In genomic region chr1:26434161-26434752, GRCh38 we compare ENCODE assay signal across 23 cellular contexts. TPM values are rescaled to one million over a fixed set of nuclear protein-coding genes. Genes with fewer than 3 reads are reported as not detected.
DNase-seq lines count a peak whose midpoint lies in the region; ATAC-seq and FAIRE-seq lines count a peak whose summit lies in the region.
"Had no signal": no experiment of that assay in that cellular context is flagged by ENCODE, and none has a peak within 500 bp of the region (broad histone marks: within the 10 kb centered on the region; RNA-seq: fewer than 3 reads in every experiment).

No MANE protein-coding gene starts in this region.

- ATAC-seq in effector memory CD8-positive, alpha-beta T cell (replicated peaks): no peak

- no peak for FAIRE-seq in RCC 7860 (lab: Jason Lieb, UNC)

- no peaks in the 10 kb centered on the region for H3K9me3 Mint-ChIP-seq in activated naive CD8-positive, alpha-beta T cell treated with anti-CD3 and anti-CD28 coated beads for 36 hours
- H3K9me3 Mint-ChIP-seq in effector memory CD8-positive, alpha-beta T cell: no peaks in the 10 kb centered on the region
- H3K9me3 Mint-ChIP-seq: immature natural killer cell, neural crest cell had no signal

- peaks cover 38 to 60% (median 55%) of the 10 kb centered on the region in 11 experiments for H3K36me3 ChIP-seq in BLaER1 treated with 17β-estradiol and CSF1 and Interleukin-3, amounts not matched to agents 10 nM and 100 nM
- H3K36me3 ChIP-seq: BE2C had no signal

- peaks cover 25 to 40% (median 33%) of the 10 kb centered on the region in 10 experiments for H3K4me1 ChIP-seq in BLaER1 treated with 17β-estradiol and CSF1 and Interleukin-3, amounts not matched to agents 10 nM and 100 nM
- H3K4me1 ChIP-seq: BE2C had no signal

- 0 out of 22 replicates have a peak, but pooled peaks cover 0 to 3% (median 0%) of the 10 kb centered on the region in 11 experiments for H3K9me3 ChIP-seq in BLaER1 treated with 17β-estradiol and CSF1 and Interleukin-3, amounts not matched to agents 10 nM and 100 nM (replicated peaks in 1 of 11)
- H3K9me3 ChIP-seq: BE2C had no signal

- H3K36me3 Mint-ChIP-seq in activated naive CD8-positive, alpha-beta T cell treated with anti-CD3 and anti-CD28 coated beads for 36 hours: peaks cover 18% of the 10 kb centered on the region
- H3K36me3 Mint-ChIP-seq in effector memory CD8-positive, alpha-beta T cell (ENCODE audit: insufficient read depth): peaks cover 38% of the 10 kb centered on the region

- in situ Hi-C loops in G401 (cut with HindIII; ENCODE audit: low sequenced_read_pairs): no loop called here

- peak overlapping the region; percentile 78 to 98 (median 95); a peak in 21 of 22 replicates for H3K4me2 ChIP-seq in BLaER1 treated with 17β-estradiol and CSF1 and Interleukin-3, amounts not matched to agents 10 nM and 100 nM
- H3K4me2 ChIP-seq: PC-9 had no signal

- H3K27ac Mint-ChIP-seq in activated naive CD8-positive, alpha-beta T cell treated with anti-CD3 and anti-CD28 coated beads for 36 hours: no peak overlapping the region
- no peak overlapping the region for H3K27ac Mint-ChIP-seq in effector memory CD8-positive, alpha-beta T cell
- H3K27ac Mint-ChIP-seq: immature natural killer cell had no signal

- H4K20me1 ChIP-seq in BLaER1 treated with 17β-estradiol and CSF1 and Interleukin-3, amounts not matched to agents 10 nM and 100 nM: peaks cover 0 to 16% (median 0%) of the 10 kb centered on the region in 11 experiments; a peak in 4 of 22 replicates

- H3K4me3 ChIP-seq in BLaER1 treated with 17β-estradiol and CSF1 and Interleukin-3, amounts not matched to agents 10 nM and 100 nM: peak overlapping the region in 3 of 10 experiments; percentile 68 to 74 (median 73); a peak in 2 of 20 replicates
- H3K4me3 ChIP-seq: PC-9 had no signal

- DNase-seq in G401 (ENCODE audit: low spot score): peak; percentile 84
- DNase-seq in activated naive CD8-positive, alpha-beta T cell treated with anti-CD3 and anti-CD28 coated beads for 36 hours: no peak
- DNase-seq in kidney glomerular epithelial cell (lab: John Stamatoyannopoulos, UW): peak; percentile 8
- no peak for DNase-seq in RCC 7860 (ENCODE audit: low spot score)
- no peak for DNase-seq in cortex of kidney (lab: John Stamatoyannopoulos, UW)
- DNase-seq in effector memory CD8-positive, alpha-beta T cell: no peak
- DNase-seq in NCI-H1930 (lab: John Stamatoyannopoulos, UW): no peak
- DNase-seq: activated naive CD4-positive, alpha-beta T cell treated with anti-CD3 and anti-CD28 coated beads, Interleukin-2, amount 50 U/mL, for 16 hours; BE2C; central memory CD4-positive, alpha-beta T cell; DMS53; GOT3; immature natural killer cell; NCI-H2029; NCI-H524 treated with DMSO at 0.1 percent for 48 hours; PC-9; retina had no signal

- peak overlapping the region in 2 of 11 experiments; percentile 78 to 83; a peak in 1 of 22 replicates for H3K9ac ChIP-seq in BLaER1 treated with 17β-estradiol and CSF1 and Interleukin-3, amounts not matched to agents 10 nM and 100 nM

- H3K4me3 Mint-ChIP-seq in activated naive CD8-positive, alpha-beta T cell treated with anti-CD3 and anti-CD28 coated beads for 36 hours: peak overlapping the region; percentile 49
- no peak overlapping the region for H3K4me3 Mint-ChIP-seq in effector memory CD8-positive, alpha-beta T cell
- H3K4me3 Mint-ChIP-seq: immature natural killer cell, neural crest cell had no signal

- H3K4me1 Mint-ChIP-seq in activated naive CD8-positive, alpha-beta T cell treated with anti-CD3 and anti-CD28 coated beads for 36 hours: peaks cover 22% of the 10 kb centered on the region
- peaks cover 13 to 17% of the 10 kb centered on the region in 2 donors for H3K4me1 Mint-ChIP-seq in effector memory CD8-positive, alpha-beta T cell (ENCODE audit: low read depth in 2 of 2)

- no peaks in the 10 kb centered on the region for H3K27me3 Mint-ChIP-seq in activated naive CD8-positive, alpha-beta T cell treated with anti-CD3 and anti-CD28 coated beads for 36 hours
- H3K27me3 Mint-ChIP-seq in effector memory CD8-positive, alpha-beta T cell: peaks cover 0 to 5% of the 10 kb centered on the region in 2 donors

- no peaks in the 10 kb centered on the region for H3K27me3 ChIP-seq in BLaER1 treated with 17β-estradiol and CSF1 and Interleukin-3, amounts not matched to agents 10 nM and 100 nM
- H3K27me3 ChIP-seq: BE2C had no signal

- no peak overlapping the region for H3K27ac ChIP-seq in BLaER1 treated with 17β-estradiol and CSF1 and Interleukin-3, amounts not matched to agents 10 nM and 100 nM
- H3K27ac ChIP-seq: PC-9, VCaP had no signal

RNA-seq across cellular contexts. Expression of gene DHDDS, which starts 2.1 kb away (rescaled TPM):
- total RNA-seq in G401 (2014; rRNA removed; shearing (Covaris generic)): 44.1 and 50.3 TPM in 2 replicates
- total RNA-seq in activated naive CD8-positive, alpha-beta T cell treated with anti-CD3 and anti-CD28 coated beads for 36 hours: 10 to 100 TPM; 43.8 to 45.9 TPM

RNA-seq across cellular contexts. Expression of gene LIN28A, which starts 23.6 kb away (rescaled TPM):
- 77.8 and 94.7 TPM in 2 replicates for total RNA-seq in G401 (2014; rRNA removed; shearing (Covaris generic))
- not detected for total RNA-seq in activated naive CD8-positive, alpha-beta T cell treated with anti-CD3 and anti-CD28 coated beads for 36 hours
- total RNA-seq: activated CD8-positive, alpha-beta memory T cell treated with anti-CD3 and anti-CD28 coated beads for 36 hours; endothelial cell of umbilical vein; PC-9; temporal lobe had no signal

RNA-seq across cellular contexts. Expression of gene HMGN2, which starts 38.0 kb away (rescaled TPM):
- total RNA-seq in G401 (2014; rRNA removed; shearing (Covaris generic)): 366 and 543 TPM in 2 replicates
- total RNA-seq in activated naive CD8-positive, alpha-beta T cell treated with anti-CD3 and anti-CD28 coated beads for 36 hours: 100 to 1,000 TPM; 948 to 957 TPM

Comparison
In these comparisons a context has a peak if more than half of its experiments do, and no peak if none do; other contexts are left out.
1. DNase-seq: peak in G401 (single experiment) and kidney glomerular epithelial cell (single experiment); none in activated naive CD8-positive, alpha-beta T cell treated with anti-CD3 and anti-CD28 coated beads for 36 hours (single experiment), RCC 7860 (single experiment), cortex of kidney (single experiment), effector memory CD8-positive, alpha-beta T cell (0 of 3) and NCI-H1930 (0 of 2).
2. RNA of gene LIN28A, which starts 23.6 kb away (total RNA-seq): 77.8 to 94.7 TPM in G401; not detected in activated naive CD8-positive, alpha-beta T cell treated with anti-CD3 and anti-CD28 coated beads for 36 hours; every median in the first group is over 10 times any median in the second.